In the genomic region with DNA sequence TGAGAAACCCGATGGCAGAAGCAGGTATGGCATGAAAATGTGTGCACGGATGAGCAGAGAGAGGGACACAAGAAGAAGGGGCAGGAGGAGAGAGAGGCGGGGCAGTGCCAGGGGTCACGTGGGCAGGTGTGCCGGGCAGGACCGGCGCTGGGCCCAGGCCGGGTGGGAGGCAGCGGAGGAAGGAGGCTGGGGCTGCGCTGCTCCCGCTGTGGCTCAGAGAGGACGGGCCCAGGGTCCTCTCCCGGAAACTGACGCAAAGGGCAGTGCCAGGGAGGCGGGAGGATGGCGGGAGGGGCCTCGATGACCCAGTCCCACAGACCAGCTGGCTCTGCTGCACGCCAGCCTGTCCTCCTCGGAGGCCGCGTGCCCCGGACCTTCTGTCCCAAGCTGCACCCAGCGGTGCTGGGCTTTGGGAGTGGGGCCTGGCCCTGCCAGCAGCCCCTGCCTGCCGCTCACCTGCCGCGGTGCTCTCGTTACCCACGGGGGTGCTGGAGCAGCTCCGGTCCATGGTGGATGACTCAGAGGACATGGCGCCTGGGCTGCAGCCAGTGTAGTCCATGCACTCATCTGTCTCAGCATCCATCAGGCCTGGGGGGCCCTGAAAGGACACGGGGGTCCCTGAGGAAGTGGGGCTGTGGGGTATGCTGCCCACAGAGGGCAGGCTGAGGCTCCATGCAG, we compare ENCODE assay signal across 23 cellular contexts.
"Had no signal": no experiment of that assay in that cellular context is flagged by ENCODE, and none has a peak within 500 bp of the region (broad histone marks: within the 10 kb centered on the region; RNA-seq: fewer than 3 reads in every experiment).

No MANE protein-coding gene starts in this region.

- H3K9ac ChIP-seq: parathyroid adenoma had no signal

- H3K27me3 ChIP-seq: esophagus muscularis mucosa, transverse colon had no signal

- H3K4me3 ChIP-seq: cardiac muscle cell, esophagus muscularis mucosa, gastroesophageal sphincter, heart left ventricle, transverse colon had no signal

- H3K9me3 ChIP-seq: esophagus muscularis mucosa, gastroesophageal sphincter, heart left ventricle, neutrophil, transverse colon had no signal

- H3K4me1 ChIP-seq: parathyroid adenoma had no signal

- H2AFZ ChIP-seq: parathyroid adenoma had no signal

- ATAC-seq: activated CD8-positive, alpha-beta T cell treated with anti-CD3 and anti-CD28 coated beads for 36 hours; gastroesophageal sphincter; heart left ventricle; naive thymus-derived CD4-positive, alpha-beta T cell had no signal

- H3K27ac ChIP-seq: cardiac muscle cell, neutrophil, parathyroid adenoma had no signal

- DNase-seq: activated CD4-positive, alpha-beta T cell treated with anti-CD3 and anti-CD28 coated beads, Interleukin-2, amount 10 ng/mL, durations not matched to agents 24 days and 14 days; activated CD4-positive, CD25-positive, alpha-beta regulatory T cell; activated CD8-positive, alpha-beta T cell treated with anti-CD3 and anti-CD28 coated beads for 36 hours; activated naive CD4-positive, alpha-beta T cell treated with Interleukin-2 at 50 U/mL for 16 hours; activated naive CD8-positive, alpha-beta T cell treated with anti-CD3 and anti-CD28 coated beads, Interleukin-2, amount 10 ng/mL, durations not matched to agents 7 days and 5 days; activated T-cell treated with anti-CD3 and anti-CD28 coated beads, Interleukin-2, amount 50 U/mL, for 24 hours; amygdala; effector CD8-positive, alpha-beta T cell; heart left ventricle; immature natural killer cell; kidney glomerular epithelial cell; naive thymus-derived CD4-positive, alpha-beta T cell; stimulated activated CD4-positive, alpha-beta T cell treated with anti-CD3 and anti-CD28 coated beads, Interleukin-12 subunit alpha, Interleukin-12 subunit beta, amount 100 ng/mL, for 4 hours; stimulated activated CD4-positive, alpha-beta T cell treated with anti-CD3 and anti-CD28 coated beads, Interleukin-2, amount 100 ng/mL, for 24 hours; stimulated activated naive CD4-positive, alpha-beta T cell treated with Interleukin-2 at 50 U/mL for 16 hours; T-helper 2 cell; transverse colon had no signal

- FAIRE-seq: endothelial cell of umbilical vein had no signal

- H3K79me2 ChIP-seq: parathyroid adenoma had no signal
